1 cellular context compared by ENCODE assay signal in the genomic region with DNA sequence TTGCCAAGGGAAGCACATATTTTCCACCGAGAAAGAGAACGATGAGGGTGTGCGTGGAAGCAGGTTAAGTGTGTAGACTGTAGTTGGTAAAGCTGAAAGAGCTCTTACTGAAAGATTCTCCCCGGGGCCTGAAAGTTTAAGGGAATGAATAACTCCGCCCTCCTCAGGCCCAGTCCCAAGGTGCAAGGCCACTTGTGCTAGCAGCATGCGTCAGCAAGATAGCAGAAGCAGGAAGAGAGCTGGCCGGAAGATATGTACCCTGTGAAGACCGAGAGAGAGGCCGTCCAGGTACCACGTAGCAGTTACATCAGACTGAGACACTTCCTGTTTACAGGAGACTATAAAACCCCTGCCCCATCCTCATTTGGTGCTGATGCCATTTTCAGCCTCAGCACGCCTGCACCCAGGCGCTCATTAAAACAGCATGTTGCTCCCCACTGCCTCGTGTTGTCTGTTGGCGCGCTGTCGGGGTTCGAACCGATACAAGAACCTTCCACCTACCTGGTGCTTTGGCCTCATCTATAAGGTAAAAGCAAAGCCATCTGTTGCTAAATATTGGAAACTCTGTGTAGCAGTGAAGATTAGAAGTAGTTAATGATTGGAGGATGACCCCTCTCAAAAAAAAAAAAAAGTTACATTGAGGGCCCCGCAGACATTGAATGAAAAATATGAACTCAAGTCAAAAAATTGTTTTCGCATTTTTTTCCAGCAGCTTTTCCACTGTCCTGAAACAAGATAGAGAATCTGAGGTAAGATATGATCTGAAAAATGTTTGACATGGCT.
TF ChIP-seq lines count a peak whose summit lies in the region.

No MANE protein-coding gene starts in this region.

TF ChIP-seq in K562, 482 proteins besides CTCF, POLR2A, EP300 and RAD21 (continued from another document and continues in another):
- TF ChIP-seq CHD7 (IDR thresholded peaks at IDR 0.05; ENCODE audit: low read depth, low read length): no peak
- TF ChIP-seq NCOA1 (IDR thresholded peaks at IDR 0.05; ENCODE audit: low read depth): peak; percentile 88
- TF ChIP-seq L3MBTL2 (IDR thresholded peaks at IDR 0.05): peak; percentile 82
- peak; percentile 97 for TF ChIP-seq ETV5 (CRISPR knock-in tag; IDR thresholded peaks at IDR 0.05; ENCODE audit: low read depth)
- peak; percentile 61 to 68; a peak in 3 of 4 replicates for TF ChIP-seq ARNT (IDR thresholded peaks at IDR 0.05)
- TF ChIP-seq PTTG1 (tag; IDR thresholded peaks at IDR 0.05; ENCODE audit: low read depth): no peak
- TF ChIP-seq, protein P1, sequence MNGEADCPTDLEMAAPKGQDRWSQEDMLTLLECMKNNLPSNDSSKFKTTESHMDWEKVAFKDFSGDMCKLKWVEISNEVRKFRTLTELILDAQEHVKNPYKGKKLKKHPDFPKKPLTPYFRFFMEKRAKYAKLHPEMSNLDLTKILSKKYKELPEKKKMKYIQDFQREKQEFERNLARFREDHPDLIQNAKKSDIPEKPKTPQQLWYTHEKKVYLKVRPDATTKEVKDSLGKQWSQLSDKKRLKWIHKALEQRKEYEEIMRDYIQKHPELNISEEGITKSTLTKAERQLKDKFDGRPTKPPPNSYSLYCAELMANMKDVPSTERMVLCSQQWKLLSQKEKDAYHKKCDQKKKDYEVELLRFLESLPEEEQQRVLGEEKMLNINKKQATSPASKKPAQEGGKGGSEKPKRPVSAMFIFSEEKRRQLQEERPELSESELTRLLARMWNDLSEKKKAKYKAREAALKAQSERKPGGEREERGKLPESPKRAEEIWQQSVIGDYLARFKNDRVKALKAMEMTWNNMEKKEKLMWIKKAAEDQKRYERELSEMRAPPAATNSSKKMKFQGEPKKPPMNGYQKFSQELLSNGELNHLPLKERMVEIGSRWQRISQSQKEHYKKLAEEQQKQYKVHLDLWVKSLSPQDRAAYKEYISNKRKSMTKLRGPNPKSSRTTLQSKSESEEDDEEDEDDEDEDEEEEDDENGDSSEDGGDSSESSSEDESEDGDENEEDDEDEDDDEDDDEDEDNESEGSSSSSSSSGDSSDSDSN (IDR thresholded peaks at IDR 0.05; ENCODE audit: borderline replicate concordance in 1 of 2, low read depth in 2 of 2, low read length in 2 of 2): no peak
- peak; percentile 85 for TF ChIP-seq BACH1 (tag; IDR thresholded peaks at IDR 0.05)
- TF ChIP-seq, protein P2, sequence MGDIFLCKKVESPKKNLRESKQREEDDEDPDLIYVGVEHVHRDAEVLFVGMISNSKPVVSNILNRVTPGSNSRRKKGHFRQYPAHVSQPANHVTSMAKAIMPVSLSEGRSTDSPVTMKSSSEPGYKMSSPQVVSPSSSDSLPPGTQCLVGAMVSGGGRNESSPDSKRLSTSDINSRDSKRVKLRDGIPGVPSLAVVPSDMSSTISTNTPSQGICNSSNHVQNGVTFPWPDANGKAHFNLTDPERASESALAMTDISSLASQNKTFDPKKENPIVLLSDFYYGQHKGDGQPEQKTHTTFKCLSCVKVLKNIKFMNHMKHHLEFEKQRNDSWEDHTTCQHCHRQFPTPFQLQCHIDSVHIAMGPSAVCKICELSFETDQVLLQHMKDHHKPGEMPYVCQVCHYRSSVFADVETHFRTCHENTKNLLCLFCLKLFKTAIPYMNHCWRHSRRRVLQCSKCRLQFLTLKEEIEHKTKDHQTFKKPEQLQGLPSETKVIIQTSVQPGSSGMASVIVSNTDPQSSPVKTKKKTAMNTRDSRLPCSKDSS (IDR thresholded peaks at IDR 0.05; ENCODE audit: low read depth, partially characterized antibody): no peak
- no peak for TF ChIP-seq ZNF124 (CRISPR knock-in tag; IDR thresholded peaks at IDR 0.05)
- no peak for TF ChIP-seq ARID3A (IDR thresholded peaks at IDR 0.05; ENCODE audit: borderline replicate concordance, low read depth, low read length)
- TF ChIP-seq SMAD3 (CRISPR knock-in tag; conservative IDR thresholded peaks at IDR 0.05): no peak
- no peak for TF ChIP-seq WHSC1 (IDR thresholded peaks at IDR 0.05; ENCODE audit: low read length)
- no peak for TF ChIP-seq FOXO4 (CRISPR knock-in tag; IDR thresholded peaks at IDR 0.05)
- TF ChIP-seq ZNF41 (CRISPR knock-in tag; conservative IDR thresholded peaks at IDR 0.05): 0 out of 2 replicates have a peak, but pooled peaks have one; percentile 30
- peak; percentile 64; the same call in 1 of the 2 replicates for TF ChIP-seq ZNF764 (CRISPR knock-in tag; IDR thresholded peaks at IDR 0.05; ENCODE audit: low read depth)
- no peak for TF ChIP-seq ZNF197 (CRISPR knock-in tag; IDR thresholded peaks at IDR 0.05; ENCODE audit: low read depth)
- TF ChIP-seq MCM2 (IDR thresholded peaks at IDR 0.05; ENCODE audit: low read depth): no peak
- TF ChIP-seq, protein P3, sequence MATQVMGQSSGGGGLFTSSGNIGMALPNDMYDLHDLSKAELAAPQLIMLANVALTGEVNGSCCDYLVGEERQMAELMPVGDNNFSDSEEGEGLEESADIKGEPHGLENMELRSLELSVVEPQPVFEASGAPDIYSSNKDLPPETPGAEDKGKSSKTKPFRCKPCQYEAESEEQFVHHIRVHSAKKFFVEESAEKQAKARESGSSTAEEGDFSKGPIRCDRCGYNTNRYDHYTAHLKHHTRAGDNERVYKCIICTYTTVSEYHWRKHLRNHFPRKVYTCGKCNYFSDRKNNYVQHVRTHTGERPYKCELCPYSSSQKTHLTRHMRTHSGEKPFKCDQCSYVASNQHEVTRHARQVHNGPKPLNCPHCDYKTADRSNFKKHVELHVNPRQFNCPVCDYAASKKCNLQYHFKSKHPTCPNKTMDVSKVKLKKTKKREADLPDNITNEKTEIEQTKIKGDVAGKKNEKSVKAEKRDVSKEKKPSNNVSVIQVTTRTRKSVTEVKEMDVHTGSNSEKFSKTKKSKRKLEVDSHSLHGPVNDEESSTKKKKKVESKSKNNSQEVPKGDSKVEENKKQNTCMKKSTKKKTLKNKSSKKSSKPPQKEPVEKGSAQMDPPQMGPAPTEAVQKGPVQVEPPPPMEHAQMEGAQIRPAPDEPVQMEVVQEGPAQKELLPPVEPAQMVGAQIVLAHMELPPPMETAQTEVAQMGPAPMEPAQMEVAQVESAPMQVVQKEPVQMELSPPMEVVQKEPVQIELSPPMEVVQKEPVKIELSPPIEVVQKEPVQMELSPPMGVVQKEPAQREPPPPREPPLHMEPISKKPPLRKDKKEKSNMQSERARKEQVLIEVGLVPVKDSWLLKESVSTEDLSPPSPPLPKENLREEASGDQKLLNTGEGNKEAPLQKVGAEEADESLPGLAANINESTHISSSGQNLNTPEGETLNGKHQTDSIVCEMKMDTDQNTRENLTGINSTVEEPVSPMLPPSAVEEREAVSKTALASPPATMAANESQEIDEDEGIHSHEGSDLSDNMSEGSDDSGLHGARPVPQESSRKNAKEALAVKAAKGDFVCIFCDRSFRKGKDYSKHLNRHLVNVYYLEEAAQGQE (CRISPR knock-in tag; IDR thresholded peaks at IDR 0.05; ENCODE audit: low read depth): no peak
- TF ChIP-seq CC2D1A (IDR thresholded peaks at IDR 0.05): peak; percentile 66
- TF ChIP-seq HNRNPH1 (optimal IDR thresholded peaks at IDR 0.05; ENCODE audit: low read depth, low read length): no peak
- TF ChIP-seq NFE2L1 (tag; IDR thresholded peaks at IDR 0.05; ENCODE audit: borderline replicate concordance, low read depth): peak; percentile 15; the same call in 1 of the 2 replicates
- TF ChIP-seq DMBX1 (CRISPR knock-in tag; IDR thresholded peaks at IDR 0.05; ENCODE audit: borderline replicate concordance): no peak
- TF ChIP-seq ZNF354B (CRISPR knock-in tag; IDR thresholded peaks at IDR 0.05): no peak
- TF ChIP-seq CBFB (CRISPR knock-in tag; IDR thresholded peaks at IDR 0.05): no peak
- TF ChIP-seq GTF2A2 (tag; IDR thresholded peaks at IDR 0.05): peak; percentile 94
- TF ChIP-seq BRF1 (IDR thresholded peaks at IDR 0.05; ENCODE audit: borderline replicate concordance, extremely low read depth, insufficient read length): no peak
- no peak for TF ChIP-seq SMARCA5 (IDR thresholded peaks at IDR 0.05)
- no peak for TF ChIP-seq ZNF699 (CRISPR knock-in tag; IDR thresholded peaks at IDR 0.05; ENCODE audit: insufficient replicate concordance)
- no peak for TF ChIP-seq ZNF224 (CRISPR knock-in tag; IDR thresholded peaks at IDR 0.05)
- peak; percentile 98 for TF ChIP-seq MYC (IDR thresholded peaks at IDR 0.05; ENCODE audit: low read depth, low read length)
- TF ChIP-seq MYC (CRISPR knock-in tag; IDR thresholded peaks at IDR 0.05; ENCODE audit: borderline replicate concordance, low read depth): peak; percentile 85; the same call in 1 of the 2 replicates
- TF ChIP-seq NR4A1 (CRISPR knock-in tag; IDR thresholded peaks at IDR 0.05): no peak
- TF ChIP-seq NR4A1 (tag; IDR thresholded peaks at IDR 0.05): peak; percentile 53; the same call in 1 of the 2 replicates
- peak; percentile 85 for TF ChIP-seq SMAD4 (CRISPR knock-in tag; conservative IDR thresholded peaks at IDR 0.05)
